9 cellular contexts compared by ENCODE assay signal in genomic region chr7:108660465-108660864, GRCh38.
DNase-seq lines count a peak whose midpoint lies in the region; ATAC-seq and TF ChIP-seq lines count a peak whose summit lies in the region.
"Had no signal": no experiment of that assay in that cellular context is flagged by ENCODE, and none has a peak within 500 bp of the region (broad histone marks: within the 10 kb centered on the region; RNA-seq: fewer than 3 reads in every experiment).

No MANE protein-coding gene starts in this region.

- H3K36me3 Mint-ChIP-seq in Calu3 (ENCODE audit: insufficient read depth, unreplicated experiment): no peaks in the 10 kb centered on the region

- no peak overlapping the region for H3K27ac Mint-ChIP-seq in Calu3 (ENCODE audit: unreplicated experiment)

- H3K27me3 Mint-ChIP-seq in Calu3 (ENCODE audit: unreplicated experiment): peaks cover 23% of the 10 kb centered on the region

- H3K9me3 Mint-ChIP-seq in Calu3 (ENCODE audit: low read depth, unreplicated experiment): no peaks in the 10 kb centered on the region

- H3K36me3 ChIP-seq in MG63: no peaks in the 10 kb centered on the region

- DNase-seq in Calu3: peak; percentile 2
- DNase-seq in astrocyte of the hippocampus (ENCODE audit: low read depth, low spot score): peak; percentile 26
- peak; percentile 3 for DNase-seq in medulla oblongata (ENCODE audit: extremely low spot score)
- DNase-seq in activated effector memory CD4-positive, alpha-beta T cell treated with Interleukin-2 at 50 U/mL for 16 hours: no peak
- DNase-seq in MG63: no peak
- DNase-seq in ureter (ENCODE audit: low spot score): no peak
- DNase-seq: mucosa of descending colon had no signal

- H3K4me3 Mint-ChIP-seq in Calu3 (ENCODE audit: low read depth, unreplicated experiment): no peak overlapping the region

- no peak for ATAC-seq in HG02970 (IDR thresholded peaks at IDR 0.05; ENCODE audit: low FRiP score, unreplicated experiment)
- ATAC-seq: mucosa of descending colon had no signal

- no peaks in the 10 kb centered on the region for H3K9me3 ChIP-seq in MG63
- H3K9me3 ChIP-seq: mucosa of descending colon had no signal

- BruUV-seq in Calu3 (replicated peaks; lab: Mats Ljungman, UMichigan): no TSS peak

- TF ChIP-seq CTCF in Calu3 (IDR thresholded peaks at IDR 0.05; ENCODE audit: unreplicated experiment) (no peak), LNCAP (IDR thresholded peaks at IDR 0.05) (peak; percentile 44; the same call in 1 of the 2 replicates)

- intact Hi-C loops in Calu3 (cut with micrococcal nuclease; ENCODE audit: unreplicated experiment): no loop called here

- H3K4me3 ChIP-seq in MG63: no peak overlapping the region
- H3K4me3 ChIP-seq: mucosa of descending colon had no signal

- CTCF ChIA-PET in Calu3 (lab: Charles Lee): no interaction called here

- H3K4me1 Mint-ChIP-seq in Calu3 (ENCODE audit: low read depth, unreplicated experiment): no peaks in the 10 kb centered on the region

- no peaks in the 10 kb centered on the region for H3K27me3 ChIP-seq in MG63

Comparison
In these comparisons a context has a peak if more than half of its experiments do, and no peak if none do; other contexts are left out.
1. DNase-seq: peak in Calu3 (single experiment), astrocyte of the hippocampus (single experiment) and medulla oblongata (single experiment); none in activated effector memory CD4-positive, alpha-beta T cell treated with Interleukin-2 at 50 U/mL for 16 hours (single experiment), MG63 (single experiment) and ureter (single experiment).